9 cellular contexts compared by ENCODE assay signal in genomic region chr1:198253259-198253658, GRCh38.
DNase-seq lines count a peak whose midpoint lies in the region; ATAC-seq lines count a peak whose summit lies in the region.
"Had no signal": no experiment of that assay in that cellular context is flagged by ENCODE, and none has a peak within 500 bp of the region (broad histone marks: within the 10 kb centered on the region; RNA-seq: fewer than 3 reads in every experiment).

No MANE protein-coding gene starts in this region.

- H3K4me3 Mint-ChIP-seq in central memory CD8-positive, alpha-beta T cell = peak overlapping the region; percentile 54

- no peaks in the 10 kb centered on the region for H3K27me3 Mint-ChIP-seq in central memory CD8-positive, alpha-beta T cell

- ATAC-seq in GM18858 (IDR thresholded peaks at IDR 0.05; ENCODE audit: unreplicated experiment) (peak; percentile 64), GM21423 (IDR thresholded peaks at IDR 0.05; ENCODE audit: unreplicated experiment) (peak; percentile 71), HG03139 (IDR thresholded peaks at IDR 0.05; ENCODE audit: unreplicated experiment) (peak; percentile 57), Right ventricle myocardium superior (ENCODE audit: poor library complexity) (no peak)
- ATAC-seq in central memory CD8-positive, alpha-beta T cell (replicated peaks; ENCODE audit: extremely low read depth, poor library complexity, severe bottlenecking) = no peak

- H3K9me3 Mint-ChIP-seq in central memory CD8-positive, alpha-beta T cell = no peaks in the 10 kb centered on the region

- peaks cover 8% of the 10 kb centered on the region for H3K36me3 Mint-ChIP-seq in central memory CD8-positive, alpha-beta T cell (ENCODE audit: insufficient read depth)

- H3K27ac Mint-ChIP-seq in central memory CD8-positive, alpha-beta T cell (ENCODE audit: low read depth) = peak overlapping the region; percentile 87

- intact Hi-C loops in Right ventricle myocardium superior (cut with DNase I) = no loop called here

- DNase-seq in central memory CD8-positive, alpha-beta T cell (ENCODE audit: low spot score in 2 of 2) = no peak
- no peak for DNase-seq in SIG-M5 (lab: John Stamatoyannopoulos, UW)
- no peak for DNase-seq in Right ventricle myocardium superior
- DNase-seq in NK-92 (lab: John Stamatoyannopoulos, UW; ENCODE audit: unreplicated experiment) = no peak
- no peak for DNase-seq in activated CD4-positive, alpha-beta T cell treated with anti-CD3 and anti-CD28 coated beads for 1 hour
- DNase-seq: SHP77 treated with DMSO at 0.1 percent for 48 hours had no signal

- H3K4me1 Mint-ChIP-seq in central memory CD8-positive, alpha-beta T cell = peaks cover 56% of the 10 kb centered on the region

Comparison
In these comparisons a context has a peak if more than half of its experiments do, and no peak if none do; other contexts are left out.
1. ATAC-seq: peak in GM18858 (single experiment), GM21423 (single experiment) and HG03139 (single experiment); none in central memory CD8-positive, alpha-beta T cell (single experiment) and Right ventricle myocardium superior (single experiment).